Comparison of ENCODE assay signal across 9 cellular contexts in the genomic region with DNA sequence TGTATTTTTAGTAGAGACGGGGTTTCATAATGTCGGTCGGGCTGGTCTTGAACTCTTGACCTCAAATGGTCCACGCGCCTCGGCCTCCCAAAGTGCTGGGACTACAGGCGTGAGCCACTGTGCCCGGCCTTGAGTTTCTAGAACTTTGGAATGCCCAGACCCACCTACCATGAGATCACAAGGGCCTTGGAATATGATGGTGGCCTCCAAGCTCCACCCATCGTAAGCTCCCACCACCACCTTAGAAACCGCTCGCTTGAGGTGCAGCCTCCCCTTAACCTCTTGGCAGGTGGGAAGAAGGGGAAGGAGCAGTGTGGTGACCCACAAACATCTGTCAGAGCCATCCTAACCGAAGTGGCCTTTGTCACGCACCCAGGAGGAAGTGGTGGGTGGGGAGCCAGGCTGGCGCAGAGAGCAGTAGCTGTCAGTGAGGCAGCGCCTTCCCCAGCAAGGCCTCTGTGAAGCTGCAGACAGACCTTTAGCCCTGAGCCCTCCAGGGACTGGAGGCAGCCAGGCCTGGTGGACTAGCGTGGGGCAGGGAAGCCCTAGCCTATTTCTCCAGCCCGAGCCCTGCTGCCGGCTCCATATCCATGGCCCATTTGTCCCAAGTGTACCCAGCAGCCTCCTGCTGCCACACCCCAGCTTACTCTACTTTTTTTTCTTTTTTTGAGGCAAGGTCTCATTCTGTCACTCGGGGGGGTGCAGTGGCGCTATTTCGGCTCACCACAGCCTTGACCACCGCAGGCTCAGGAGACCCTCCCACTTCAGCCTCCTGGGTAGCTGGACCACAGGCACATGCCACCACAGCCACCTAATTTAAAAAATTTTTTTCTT. TPM values are rescaled to one million over a fixed set of nuclear protein-coding genes. Genes with fewer than 3 reads are reported as not detected.
DNase-seq lines count a peak whose midpoint lies in the region; ATAC-seq, FAIRE-seq and TF ChIP-seq lines count a peak whose summit lies in the region.
"Had no signal": no experiment of that assay in that cellular context is flagged by ENCODE, and none has a peak within 500 bp of the region (broad histone marks: within the 10 kb centered on the region; RNA-seq: fewer than 3 reads in every experiment).

No MANE protein-coding gene starts in this region.

- no peak overlapping the region for H3K4me3 ChIP-seq in small intestine (ENCODE audit: low read depth in 1 of 2, low read length in 2 of 2)
- H3K4me3 ChIP-seq: gastrocnemius medialis had no signal

- peak overlapping the region; percentile 24 to 59 for H3K27ac ChIP-seq in small intestine (ENCODE audit: low read depth in 1 of 2, low read length in 1 of 2)
- H3K27ac ChIP-seq: gastrocnemius medialis had no signal

- H3K36me3 ChIP-seq in small intestine (ENCODE audit: control insufficient read depth in 2 of 2, insufficient read depth in 2 of 2, low read length in 2 of 2), result no peaks in the 10 kb centered on the region
- H3K36me3 ChIP-seq: gastrocnemius medialis had no signal

- ATAC-seq in GM18505 (IDR thresholded peaks at IDR 0.05; ENCODE audit: unreplicated experiment) (peak; percentile 71), HG02840 (IDR thresholded peaks at IDR 0.05; ENCODE audit: low FRiP score, unreplicated experiment) (peak; percentile 67)

- 46 to 57% (median 54%) methylated on average over 20 to 22 of the region's 22 CpGs for WGBS in small intestine, 3 donors

- FAIRE-seq in small intestine (lab: Jason Lieb, UNC), result no peak
- no peak for FAIRE-seq in frontal cortex (lab: Jason Lieb, UNC)

- no peaks in the 10 kb centered on the region for H3K27me3 ChIP-seq in small intestine (ENCODE audit: control insufficient read depth in 2 of 2, insufficient read depth in 2 of 2, low read length in 2 of 2)
- H3K27me3 ChIP-seq: gastrocnemius medialis had no signal

- peak; percentile 86 for TF ChIP-seq POLR2A in GM18505 (IDR thresholded peaks at IDR 0.05; ENCODE audit: borderline replicate concordance, extremely low read depth, insufficient read depth, insufficient read length)

- no peaks in the 10 kb centered on the region for H3K9me3 ChIP-seq in small intestine (ENCODE audit: control insufficient read depth, low read depth)
- H3K9me3 ChIP-seq: gastrocnemius medialis had no signal

- H3K4me1 ChIP-seq in small intestine (ENCODE audit: control insufficient read depth in 2 of 2, insufficient read depth in 1 of 2, low read depth in 1 of 2, low read length in 1 of 2), result peaks cover 2 to 3% of the 10 kb centered on the region in 2 donors
- H3K4me1 ChIP-seq: gastrocnemius medialis had no signal

- DNase-seq in RPMI8226 (peak; percentile 75), small intestine (peak; percentile 72), HuH-7.5 (ENCODE audit: low spot score) (no peak), frontal cortex (ENCODE audit: low spot score in 2 of 2) (no peak), iPS-NIHi11 (ENCODE audit: low spot score) (no peak)
- peak; percentile 84 for DNase-seq in activated effector memory CD4-positive, alpha-beta T cell treated with Interleukin-2 at 50 U/mL for 16 hours

RNA-seq across cellular contexts. Expression of gene SEPHS2, which starts 13.1 kb away (rescaled TPM):
- polyA plus RNA-seq in small intestine, result 100 to 1,000 TPM in 2 of 3 donors, 10 to 100 TPM in 1; 76.9 to 349 (median 231) TPM
- total RNA-seq in frontal cortex, result 12.6 TPM

RNA-seq across cellular contexts. Expression of gene ITGAL, which starts 13.8 kb away (rescaled TPM):
- 1 to 10 TPM; 1.1 to 2.8 (median 2.4) TPM for polyA plus RNA-seq in small intestine
- 0.82 TPM for total RNA-seq in frontal cortex

RNA-seq across cellular contexts. Expression of gene DCTPP1, which starts 28.9 kb away (rescaled TPM):
- 100 to 1,000 TPM in 1 of 3 donors, 10 to 100 TPM in 2; 58.4 to 116 (median 59.5) TPM for polyA plus RNA-seq in small intestine
- total RNA-seq in frontal cortex, result 28.9 TPM

RNA-seq across cellular contexts. Expression of gene ZNF771, which starts 51.4 kb away (rescaled TPM):
- 1 to 10 TPM; 2.5 to 5.3 (median 3.2) TPM for polyA plus RNA-seq in small intestine
- total RNA-seq in frontal cortex, result 9.0 TPM

Comparison
In these comparisons a context has a peak if more than half of its experiments do, and no peak if none do; other contexts are left out.
1. DNase-seq: peak in RPMI8226 (single experiment), activated effector memory CD4-positive, alpha-beta T cell treated with Interleukin-2 at 50 U/mL for 16 hours (single experiment) and small intestine (single experiment); none in HuH-7.5 (single experiment), frontal cortex (0 of 2) and iPS-NIHi11 (single experiment).